8 cellular contexts compared by ENCODE assay signal in genomic region chr11:34359548-34359891, GRCh38. TPM values are rescaled to one million over a fixed set of nuclear protein-coding genes. Genes with fewer than 3 reads are reported as not detected.
DNase-seq lines count a peak whose midpoint lies in the region; ATAC-seq, FAIRE-seq and TF ChIP-seq lines count a peak whose summit lies in the region.

No MANE protein-coding gene starts in this region.

- H3K9me3 ChIP-seq in HEK293 (ENCODE audit: control insufficient read depth, insufficient read depth, low read depth, low read length) (no peaks in the 10 kb centered on the region), astrocyte (ENCODE audit: insufficient read depth, low read depth, low read length) (no peaks in the 10 kb centered on the region), mucosa of rectum (ENCODE audit: control insufficient read depth in 2 of 2, low read length in 2 of 2) (no peaks in the 10 kb centered on the region), aorta (ENCODE audit: control insufficient read depth, low read length) (no peaks in the 10 kb centered on the region)

- H3K4me2 ChIP-seq in astrocyte (ENCODE audit: low read length) = peak overlapping the region; percentile 91

- H3K36me3 Mint-ChIP-seq in astrocyte (ENCODE audit: low read depth, unreplicated experiment) = no peaks in the 10 kb centered on the region

- TF ChIP-seq POLR2A in GM12892 (IDR thresholded peaks at IDR 0.05; ENCODE audit: low read depth, low read length) = no peak

- no peak overlapping the region for H2AFZ ChIP-seq in ACC112 (ENCODE audit: low read length, unreplicated experiment)
- H2AFZ ChIP-seq in astrocyte (ENCODE audit: low read depth, low read length) = peak overlapping the region; percentile 70

- CTCF ChIA-PET in HEK293 (lab: Yijun Ruan, JAX) = no interaction called here

- H4K20me1 ChIP-seq in astrocyte (ENCODE audit: insufficient read depth, low read length) = peaks cover 23% of the 10 kb centered on the region

- H3K4me1 ChIP-seq in ACC112 (ENCODE audit: control insufficient read depth, insufficient read depth, low read length, unreplicated experiment) (peaks cover 19% of the 10 kb centered on the region), HEK293 (ENCODE audit: control insufficient read depth, insufficient read depth, low read length) (no peaks in the 10 kb centered on the region), astrocyte (ENCODE audit: insufficient read depth, low read length) (peaks cover 25% of the 10 kb centered on the region), mucosa of rectum (ENCODE audit: control insufficient read depth in 2 of 2, insufficient read depth in 2 of 2, low read length in 2 of 2) (peaks cover 16 to 22% of the 10 kb centered on the region in 2 donors), aorta (ENCODE audit: control insufficient read depth in 1 of 2, insufficient read depth in 2 of 2, low read length in 2 of 2) (peaks cover 0 to 3% of the 10 kb centered on the region in 2 donors)

- ATAC-seq in aorta (ENCODE audit: low FRiP score) = no peak

- H3K79me2 ChIP-seq in ACC112 (ENCODE audit: control insufficient read depth, insufficient read depth, low read length, unreplicated experiment) (peaks cover 23% of the 10 kb centered on the region), astrocyte (ENCODE audit: insufficient read depth, low read length) (peaks cover 28% of the 10 kb centered on the region)

- intact Hi-C loops in aorta (cut with DNase I) = loop anchor here (1.0 to 5.0 kb wide), 5 partner anchors 107 to 363 kb away; partner anchors contain the start of gene NAT10 (in 1 of the 2)

- H3K4me3 ChIP-seq in ACC112 (ENCODE audit: low read depth, low read length) (peak overlapping the region; percentile 74), HEK293 (ENCODE audit: low read depth, low read length) (no peak overlapping the region; the same call in 1 of the 2 replicates), astrocyte (ENCODE audit: insufficient read depth, low read depth, low read length) (peak overlapping the region; percentile 52), mucosa of rectum (ENCODE audit: low read length in 2 of 2) (peak overlapping the region; percentile 86 to 87), aorta (ENCODE audit: low read length in 2 of 2) (no peak overlapping the region)

- H3K27ac ChIP-seq in ACC112 (ENCODE audit: low read depth, low read length) = no peak overlapping the region
- H3K27ac ChIP-seq in HEK293 (ENCODE audit: extremely low read depth, low read depth, low read length) = no peak overlapping the region
- H3K27ac ChIP-seq in astrocyte (ENCODE audit: low read depth, low read length) = no peak overlapping the region
- H3K27ac ChIP-seq in mucosa of rectum (ENCODE audit: low read depth in 2 of 2, low read length in 2 of 2) = no peak overlapping the region
- H3K27ac ChIP-seq in aorta (ENCODE audit: low read depth in 1 of 2, low read length in 2 of 2) = no peak overlapping the region

- no peaks in the 10 kb centered on the region for H3K27me3 Mint-ChIP-seq in astrocyte (ENCODE audit: low read depth, unreplicated experiment)

- no peak for FAIRE-seq in astrocyte (lab: Jason Lieb, UNC)
- FAIRE-seq in GM12892 (lab: Jason Lieb, UNC) = no peak

- H3K4me3 Mint-ChIP-seq in astrocyte (ENCODE audit: unreplicated experiment) = peak overlapping the region; percentile 81

- H3K36me3 ChIP-seq in ACC112 (ENCODE audit: insufficient read depth, low read length) = no peaks in the 10 kb centered on the region
- H3K36me3 ChIP-seq in HEK293 (ENCODE audit: control insufficient read depth in 2 of 2, insufficient read depth in 1 of 2, low read length in 2 of 2) = no peaks in the 10 kb centered on the region
- no peaks in the 10 kb centered on the region for H3K36me3 ChIP-seq in astrocyte (ENCODE audit: insufficient read depth, low read length)
- H3K36me3 ChIP-seq in mucosa of rectum (ENCODE audit: control insufficient read depth in 2 of 2, insufficient read depth in 2 of 2, low read length in 2 of 2) = no peaks in the 10 kb centered on the region
- no peaks in the 10 kb centered on the region for H3K36me3 ChIP-seq in aorta (ENCODE audit: control insufficient read depth in 1 of 2, insufficient read depth in 2 of 2, low read length in 1 of 2)

- DNase-seq in astrocyte (ENCODE audit: low read depth) (no peak), inferior parietal cortex (ENCODE audit: extremely low spot score) (no peak), GM12892 (ENCODE audit: insufficient read length) (no peak), COLO668 (lab: John Stamatoyannopoulos, UW; ENCODE audit: unreplicated experiment) (no peak), aorta (no peak)

- H3K27ac Mint-ChIP-seq in astrocyte (ENCODE audit: unreplicated experiment) = no peak overlapping the region

- no peaks in the 10 kb centered on the region for H3K9me3 Mint-ChIP-seq in astrocyte (ENCODE audit: unreplicated experiment)

- H3K4me1 Mint-ChIP-seq in astrocyte (ENCODE audit: low read depth, unreplicated experiment) = peaks cover 12% of the 10 kb centered on the region

- 1 to 2% methylated on average over 4 of the region's 4 CpGs for WGBS in aorta, 2 donors

- H3K27me3 ChIP-seq in ACC112 (ENCODE audit: insufficient read depth, low read length) (no peaks in the 10 kb centered on the region), astrocyte (ENCODE audit: insufficient read depth, low read length) (peaks cover 3% of the 10 kb centered on the region), mucosa of rectum (ENCODE audit: control insufficient read depth in 2 of 2, insufficient read depth in 2 of 2, low read length in 2 of 2) (peaks cover 16 to 18% of the 10 kb centered on the region in 2 donors), aorta (ENCODE audit: control insufficient read depth in 1 of 2, insufficient read depth in 2 of 2, low read length in 1 of 2) (no peaks in the 10 kb centered on the region)

- TF ChIP-seq CTCF in HEK293 (tag by site-specific recombination; IDR thresholded peaks at IDR 0.05) (no peak), astrocyte (IDR thresholded peaks at IDR 0.05; ENCODE audit: insufficient read depth, low read depth, low read length) (no peak)

- POLR2A ChIA-PET in HEK293 (lab: Yijun Ruan, JAX) = no interaction called here

- H3K9ac ChIP-seq in astrocyte (ENCODE audit: low read length) = no peak overlapping the region
- no peak overlapping the region for H3K9ac ChIP-seq in mucosa of rectum (ENCODE audit: low read depth in 1 of 2, low read length in 2 of 2)

TF ChIP-seq in HEK293, 187 proteins besides CTCF, POLR2A, EP300 and RAD21:
- TF ChIP-seq ZBTB20 (tag by site-specific recombination; IDR thresholded peaks at IDR 0.05) (no peak), PRDM10 (tag by site-specific recombination; IDR thresholded peaks at IDR 0.05) (peak; percentile 79)

RNA-seq across cellular contexts. Expression of gene ABTB2, which starts 1.7 kb away (rescaled TPM):
- total RNA-seq in astrocyte (12.2 and 14.1 TPM in 2 replicates), aorta (10 to 100 TPM; 10.5 to 11.4 TPM)
- polyA plus RNA-seq in GM12892 (2012; ENCODE audit: missing spikeins) = 1.5 TPM
- polyA plus RNA-seq in aorta = 1 to 10 TPM; 2.9 to 3.3 TPM

Comparison
In these comparisons a context has a peak if more than half of its experiments do, and no peak if none do; other contexts are left out.
1. H3K4me3 ChIP-seq: peak in ACC112 (single experiment), astrocyte (single experiment) and mucosa of rectum (2 of 2); none in HEK293 (single experiment) and aorta (0 of 2).